Comparison of ENCODE assay signal across 9 cellular contexts in genomic region chr15:67548862-67549651, GRCh38. TPM values are rescaled to one million over a fixed set of nuclear protein-coding genes. Genes with fewer than 3 reads are reported as not detected.
DNase-seq lines count a peak whose midpoint lies in the region; ATAC-seq and TF ChIP-seq lines count a peak whose summit lies in the region.
"Had no signal": no experiment of that assay in that cellular context is flagged by ENCODE, and none has a peak within 500 bp of the region (broad histone marks: within the 10 kb centered on the region; RNA-seq: fewer than 3 reads in every experiment).

No MANE protein-coding gene starts in this region.

- no peak overlapping the region for H2AK5ac ChIP-seq in mesendoderm (ENCODE audit: low read length)

- no peak for TF ChIP-seq POLR2A in Peyer's patch (IDR thresholded peaks at IDR 0.05)

- TF ChIP-seq CTCF in Peyer's patch (IDR thresholded peaks at IDR 0.05), result no peak

- no peaks in the 10 kb centered on the region for H3K27me3 ChIP-seq in mesendoderm (ENCODE audit: insufficient read depth, low read length, poor library complexity)
- H3K27me3 ChIP-seq in Peyer's patch, result no peaks in the 10 kb centered on the region

- ATAC-seq in GM21723 (IDR thresholded peaks at IDR 0.05; ENCODE audit: unreplicated experiment), result no peak

- H2BK5ac ChIP-seq in mesendoderm (ENCODE audit: low read length), result no peak overlapping the region

- H3K79me1 ChIP-seq in mesendoderm (ENCODE audit: low read length), result no peaks in the 10 kb centered on the region

- H4K8ac ChIP-seq in mesendoderm (ENCODE audit: low read depth, low read length), result no peak overlapping the region

- no peaks in the 10 kb centered on the region for H3K27me3 Mint-ChIP-seq in activated T-cell treated with anti-CD3 and anti-CD28 coated beads, Interleukin-2, amount 50 U/mL, for 24 hours

- H3K4me2 ChIP-seq in mesendoderm (ENCODE audit: low read length), result no peak overlapping the region
- H3K4me2 ChIP-seq: KMS-11 had no signal

- no peak overlapping the region for H4K5ac ChIP-seq in mesendoderm (ENCODE audit: low read length)

- no peaks in the 10 kb centered on the region for H3K36me3 ChIP-seq in mesendoderm (ENCODE audit: control insufficient read depth, insufficient read depth, low read length)
- peaks cover 0 to 13% (median 0%) of the 10 kb centered on the region in 3 donors for H3K36me3 ChIP-seq in Peyer's patch

- H3K9me3 ChIP-seq in Peyer's patch, result no peaks in the 10 kb centered on the region

- H3K79me2 ChIP-seq in mesendoderm (ENCODE audit: control insufficient read depth, insufficient read depth, low read length), result no peaks in the 10 kb centered on the region

- H3K9ac ChIP-seq in mesendoderm (ENCODE audit: low read length), result no peak overlapping the region
- H3K9ac ChIP-seq: KMS-11 had no signal

- H3K9me3 Mint-ChIP-seq in activated T-cell treated with anti-CD3 and anti-CD28 coated beads, Interleukin-2, amount 50 U/mL, for 24 hours, result no peaks in the 10 kb centered on the region

- H3K4me1 Mint-ChIP-seq in activated T-cell treated with anti-CD3 and anti-CD28 coated beads, Interleukin-2, amount 50 U/mL, for 24 hours (ENCODE audit: low read depth), result peaks cover 40% of the 10 kb centered on the region

- H3K4me3 ChIP-seq in mesendoderm (ENCODE audit: low read length) (no peak overlapping the region), Peyer's patch (no peak overlapping the region)

- H3K18ac ChIP-seq in mesendoderm (ENCODE audit: low read length), result no peak overlapping the region

- H3K36me3 Mint-ChIP-seq in activated T-cell treated with anti-CD3 and anti-CD28 coated beads, Interleukin-2, amount 50 U/mL, for 24 hours (ENCODE audit: low read depth), result peaks cover 61% of the 10 kb centered on the region

- H3K27ac ChIP-seq in mesendoderm (ENCODE audit: low read depth, low read length) (no peak overlapping the region), Peyer's patch (peak overlapping the region in 1 of 4 donors; percentile 48)
- H3K27ac ChIP-seq: KMS-11 had no signal

- no peak overlapping the region for H3K56ac ChIP-seq in mesendoderm (ENCODE audit: low read length)

- no peak overlapping the region for H3K4me3 Mint-ChIP-seq in activated T-cell treated with anti-CD3 and anti-CD28 coated beads, Interleukin-2, amount 50 U/mL, for 24 hours

- H3K27ac Mint-ChIP-seq in activated T-cell treated with anti-CD3 and anti-CD28 coated beads, Interleukin-2, amount 50 U/mL, for 24 hours, result no peak overlapping the region

- H3K23ac ChIP-seq in mesendoderm (ENCODE audit: low read length), result no peak overlapping the region

- peaks cover 3% of the 10 kb centered on the region for H3K4me1 ChIP-seq in mesendoderm (ENCODE audit: control insufficient read depth, low read depth, low read length)
- H3K4me1 ChIP-seq in Peyer's patch, result peaks cover 0 to 31% (median 0%) of the 10 kb centered on the region in 4 donors

- no CpG with 5 or more reads among the region's 8 CpGs for WGBS in mesendoderm (ENCODE audit: extremely low coverage, insufficient coverage, low lambda C conversion rate)

- H2BK120ac ChIP-seq in mesendoderm (ENCODE audit: low read depth, low read length), result no peak overlapping the region

- no peak overlapping the region for H3K4ac ChIP-seq in mesendoderm (ENCODE audit: low read depth, low read length)

- DNase-seq in CD1c-positive myeloid dendritic cell (ENCODE audit: extremely low spot score), result peak; percentile 24
- peak; percentile 13 for DNase-seq in NCI-H1105 (lab: John Stamatoyannopoulos, UW)
- DNase-seq in astrocyte of the hippocampus (ENCODE audit: low read depth, low spot score), result peak; percentile 78
- peak; percentile 93 for DNase-seq in mesendoderm
- DNase-seq in activated CD8-positive, alpha-beta memory T cell treated with anti-CD3 and anti-CD28 coated beads for 24 hours, result no peak
- DNase-seq in Peyer's patch, result no peak
- no peak for DNase-seq in activated T-cell treated with anti-CD3 and anti-CD28 coated beads, Interleukin-2, amount 50 U/mL, for 24 hours

- H2BK15ac ChIP-seq in mesendoderm (replicated peaks; ENCODE audit: low read depth), result no peak overlapping the region

RNA-seq across cellular contexts. Expression of gene MAP2K5, which starts 6.6 kb away (rescaled TPM):
- polyA plus RNA-seq in mesendoderm (2013, experiment 1 of 2), result 8.3 TPM
- polyA plus RNA-seq in mesendoderm (2013, experiment 2 of 2), result 8.6 TPM
- 10 to 100 TPM; 14.0 to 50.3 (median 21.2) TPM for total RNA-seq in Peyer's patch

RNA-seq across cellular contexts. Expression of gene C15orf61, which starts 28.1 kb away (rescaled TPM):
- 3.1 TPM for polyA plus RNA-seq in mesendoderm (2013, experiment 1 of 2)
- polyA plus RNA-seq in mesendoderm (2013, experiment 2 of 2), result 2.7 TPM
- total RNA-seq in Peyer's patch, result 10 to 100 TPM in 1 of 4 donors, 1 to 10 TPM in 3; 2.5 to 10.7 (median 7.6) TPM

Comparison
In these comparisons a context has a peak if more than half of its experiments do, and no peak if none do; other contexts are left out.
1. DNase-seq: peak in CD1c-positive myeloid dendritic cell (single experiment), NCI-H1105 (single experiment), astrocyte of the hippocampus (single experiment) and mesendoderm (single experiment); none in activated CD8-positive, alpha-beta memory T cell treated with anti-CD3 and anti-CD28 coated beads for 24 hours (single experiment), Peyer's patch (0 of 3) and activated T-cell treated with anti-CD3 and anti-CD28 coated beads, Interleukin-2, amount 50 U/mL, for 24 hours (single experiment).